7 cellular contexts compared by ENCODE assay signal in the genomic region with DNA sequence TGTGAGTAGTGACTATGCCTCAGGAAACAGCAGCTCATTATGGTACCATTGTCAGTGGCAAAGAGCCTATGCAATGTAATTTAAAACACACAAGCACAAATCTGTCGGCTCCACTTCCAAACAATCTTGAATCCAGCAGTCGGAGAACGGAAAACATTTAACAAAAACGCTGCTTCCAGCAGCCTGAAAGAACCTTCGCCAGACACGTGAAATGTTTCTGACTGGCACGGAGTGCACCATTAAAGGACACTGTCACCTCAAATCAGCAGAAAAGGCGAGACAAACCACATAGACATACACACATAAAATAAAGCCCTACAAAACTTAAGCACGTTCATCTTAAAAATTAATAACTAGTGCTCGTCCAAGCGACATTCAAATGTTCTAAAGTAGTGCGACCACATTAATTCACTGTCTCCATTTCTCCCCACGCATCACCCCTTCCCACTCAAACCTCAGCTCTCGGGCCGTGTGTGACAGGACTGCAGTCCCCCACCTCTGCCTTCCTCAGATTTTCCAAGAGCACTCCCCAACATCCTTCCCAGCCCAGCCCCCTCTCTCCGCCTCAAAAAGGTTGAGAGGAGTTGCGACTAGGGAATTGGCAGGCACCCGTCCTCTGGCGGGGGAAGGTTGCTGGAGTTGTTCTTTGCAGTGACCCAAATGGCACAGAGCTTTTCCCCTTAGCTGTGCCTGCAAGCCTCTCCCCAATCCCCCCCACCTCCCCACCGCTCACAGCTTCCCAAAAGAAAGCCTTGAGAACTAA.
DNase-seq lines count a peak whose midpoint lies in the region; ATAC-seq and TF ChIP-seq lines count a peak whose summit lies in the region.

No MANE protein-coding gene starts in this region.

- H3K4me3 ChIP-seq in GM12865 (ENCODE audit: low read depth, low read length) (peak overlapping the region; percentile 92), astrocyte of the cerebellum (ENCODE audit: low read depth, low read length) (peak overlapping the region; percentile 90), skeletal muscle cell (ENCODE audit: low read depth, low read length) (peak overlapping the region; percentile 89)

- no peak for DNase-seq in GM12865 (ENCODE audit: low read depth)
- peak; percentile 59 for DNase-seq in NCI-H146 (lab: John Stamatoyannopoulos, UW)
- no peak for DNase-seq in astrocyte of the cerebellum (ENCODE audit: low read depth)
- peak; percentile 60 to 61 for DNase-seq in hippocampal formation (lab: John Stamatoyannopoulos, UW)
- DNase-seq in skeletal muscle cell (ENCODE audit: low read depth): no peak
- DNase-seq in HK-2 (ENCODE audit: unreplicated experiment): no peak

- in situ Hi-C loops in astrocyte of the cerebellum (cut with HindIII; ENCODE audit: low sequenced_read_pairs): no loop called here

- ATAC-seq in GM19023 (IDR thresholded peaks at IDR 0.05; ENCODE audit: unreplicated experiment): no peak

- TF ChIP-seq CTCF in GM12865 (IDR thresholded peaks at IDR 0.05; ENCODE audit: insufficient read depth, low read depth, low read length, missing control alignments): no peak
- TF ChIP-seq CTCF in astrocyte of the cerebellum (IDR thresholded peaks at IDR 0.05; ENCODE audit: low read depth, low read length, missing control alignments): no peak

Comparison
In these comparisons a context has a peak if more than half of its experiments do, and no peak if none do; other contexts are left out.
1. DNase-seq: peak in NCI-H146 (single experiment) and hippocampal formation (2 of 2); none in GM12865 (single experiment), astrocyte of the cerebellum (single experiment), skeletal muscle cell (single experiment) and HK-2 (single experiment).
2. Peak in every context shown above with its lines, with median percentiles within 50 percentile points of each other: H3K4me3 ChIP-seq.